8 cellular contexts compared by ENCODE assay signal in the genomic region with DNA sequence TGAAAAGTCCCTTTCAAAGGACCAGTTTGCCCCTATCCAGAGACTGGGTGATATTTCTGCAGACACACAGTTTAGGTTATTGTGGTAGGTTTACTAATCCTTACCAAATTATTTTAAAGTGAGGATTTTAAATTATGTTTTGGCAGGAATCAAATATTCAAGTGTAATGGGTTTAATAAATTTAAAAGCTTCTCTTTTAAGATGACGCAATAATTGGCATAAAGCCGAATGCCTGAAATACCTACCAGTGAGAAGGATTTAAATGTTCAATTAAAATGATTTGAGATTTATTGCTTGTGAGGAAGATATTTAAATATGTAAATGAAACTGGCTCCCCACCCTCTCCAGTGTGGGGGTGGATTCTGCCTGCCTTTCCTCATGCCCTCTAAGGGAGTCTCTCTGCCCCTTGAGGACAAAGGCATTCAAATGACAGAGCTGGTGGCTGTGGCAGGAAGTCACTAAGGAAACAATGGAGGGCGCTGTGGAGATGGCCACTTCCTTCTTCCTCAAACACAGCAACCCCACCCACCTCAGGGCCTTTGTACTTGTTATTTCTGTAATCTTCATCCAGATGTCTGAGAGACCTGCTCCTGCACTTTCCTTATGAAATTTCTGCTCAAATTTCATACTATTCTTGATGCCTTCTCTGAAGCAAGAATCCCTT.
DNase-seq lines count a peak whose midpoint lies in the region; ATAC-seq and TF ChIP-seq lines count a peak whose summit lies in the region.

No MANE protein-coding gene starts in this region.

- peak overlapping the region; percentile 10; the same call in 1 of the 2 replicates for H3K4me2 ChIP-seq in HCT116 (ENCODE audit: low read length)

- H3K4me1 ChIP-seq in HCT116 (ENCODE audit: control insufficient read depth in 1 of 2, insufficient read depth in 2 of 2, low read length in 2 of 2) (peaks cover 12 to 15% of the 10 kb centered on the region in 2 experiments), skeletal muscle tissue (ENCODE audit: control insufficient read depth in 3 of 3, insufficient read depth in 3 of 3, low read length in 3 of 3) (peaks cover 18 to 41% (median 33%) of the 10 kb centered on the region in 3 donors)

- no peaks in the 10 kb centered on the region for H3K79me2 ChIP-seq in HCT116 (ENCODE audit: insufficient read depth, low read length)

- H3K9ac ChIP-seq in HCT116 (ENCODE audit: low read length) (no peak overlapping the region), skeletal muscle tissue (ENCODE audit: low read depth in 1 of 3, low read length in 3 of 3) (no peak overlapping the region)

- H3K27me3 ChIP-seq in HCT116 (ENCODE audit: insufficient read depth, low read length) = no peaks in the 10 kb centered on the region
- H3K27me3 ChIP-seq in skeletal muscle tissue (ENCODE audit: control insufficient read depth in 3 of 3, insufficient read depth in 3 of 3, low read length in 3 of 3) = no peaks in the 10 kb centered on the region

- TF ChIP-seq POLR2A in HCT116 (IDR thresholded peaks at IDR 0.05; ENCODE audit: borderline replicate concordance, extremely low read depth, insufficient read depth, insufficient read length) = no peak

- RAD21 ChIA-PET in HCT116 (lab: Charles Lee; ENCODE audit: low non-redundant PET in 1 of 2, low total read pairs in 2 of 2, uncharacterized antibody in 2 of 2, unreplicated experiment in 2 of 2) = interaction anchor here in 1 of 2 experiments (0.6 kb wide), 1 partner anchor 124 kb away, joined by 4 read pairs; no protein-coding TSS in a partner anchor

- H3K27ac ChIP-seq in HCT116 (ENCODE audit: low read depth, low read length) = no peak overlapping the region
- peak overlapping the region; percentile 26 for H3K27ac ChIP-seq in skeletal muscle tissue (ENCODE audit: low read depth, low read length)

- H3K9me3 ChIP-seq in HCT116 (ENCODE audit: control insufficient read depth in 1 of 2, insufficient read depth in 1 of 2, low read depth in 1 of 2, low read length in 2 of 2) = no peaks in the 10 kb centered on the region
- H3K9me3 ChIP-seq in skeletal muscle tissue (ENCODE audit: control insufficient read depth in 3 of 3, low read length in 3 of 3) = no peaks in the 10 kb centered on the region

- no peak overlapping the region for H3K4me3 ChIP-seq in HCT116 (replicated peaks in 1 of 2; ENCODE audit: low read depth in 1 of 2, low read length in 2 of 2)
- peak overlapping the region in 1 of 3 donors; percentile 34 for H3K4me3 ChIP-seq in skeletal muscle tissue (ENCODE audit: low read length in 3 of 3)

- BruUV-seq in HCT116 (replicated peaks; lab: Mats Ljungman, UMichigan) = no TSS peak

- H3K36me3 ChIP-seq in HCT116 (ENCODE audit: control insufficient read depth in 1 of 2, insufficient read depth in 2 of 2, low read length in 2 of 2) (no peaks in the 10 kb centered on the region), skeletal muscle tissue (ENCODE audit: control insufficient read depth in 3 of 3, insufficient read depth in 3 of 3, low read length in 3 of 3) (no peaks in the 10 kb centered on the region)

- peak overlapping the region; percentile 0 for H2AFZ ChIP-seq in HCT116 (ENCODE audit: low read depth, low read length, poor library complexity, severe bottlenecking)

- intact Hi-C loops in HCT116 (cut with micrococcal nuclease) = no loop called here

- peak; percentile 47 to 56 (median 53); a peak in 5 of 6 replicates for TF ChIP-seq CTCF in HCT116 (IDR thresholded peaks at IDR 0.05 in 2 of 3, conservative IDR thresholded peaks at IDR 0.05 in 1 of 3; ENCODE audit: borderline replicate concordance in 1 of 3, insufficient read depth in 1 of 3, low read depth in 2 of 3, low read length in 2 of 3)

- no peaks in the 10 kb centered on the region for H4K20me1 ChIP-seq in HCT116 (ENCODE audit: insufficient read depth)

- no peaks in the 10 kb centered on the region for H3K9me2 ChIP-seq in HCT116 (ENCODE audit: insufficient read depth)

- POLR2A ChIA-PET in HCT116 (lab: Charles Lee) = no interaction called here

- DNase-seq in AML-193 (lab: John Stamatoyannopoulos, UW) (peak; percentile 64 to 80), HCT116 (ENCODE audit: low read depth, low spot score) (peak; percentile 47), T-helper 22 cell (ENCODE audit: low read depth) (peak; percentile 11), GM19238 (ENCODE audit: insufficient read length, low spot score) (no peak), NCI-H2107 treated with DMSO at 0.1 percent for 48 hours (lab: John Stamatoyannopoulos, UW; ENCODE audit: unreplicated experiment) (no peak)
- peak; percentile 20 for DNase-seq in effector CD4-positive, alpha-beta T cell

- CTCF ChIA-PET in HCT116 (lab: Charles Lee) = interaction anchor here (0.8 to 1.8 kb wide), 5 partner anchors 10 to 54 kb away, joined by 3 to 9 read pairs (median 3); no protein-coding TSS in a partner anchor

- peak; percentile 63 for TF ChIP-seq RAD21 in HCT116 (IDR thresholded peaks at IDR 0.05; ENCODE audit: low read depth)

- peak; percentile 96 for ATAC-seq in HCT116
- no peak for ATAC-seq in GM19467 (IDR thresholded peaks at IDR 0.05; ENCODE audit: unreplicated experiment)

TF ChIP-seq in HCT116, 20 proteins besides CTCF, POLR2A, EP300 and RAD21:
- TF ChIP-seq EZH2phosphoT487 (IDR thresholded peaks at IDR 0.05; ENCODE audit: borderline replicate concordance) = no peak
- TF ChIP-seq EGR1 (IDR thresholded peaks at IDR 0.05; ENCODE audit: low read depth) = peak; percentile 59
- TF ChIP-seq CBX3 (IDR thresholded peaks at IDR 0.05; ENCODE audit: low read depth) = peak; percentile 72; the same call in 1 of the 2 replicates
- peak; percentile 79 for TF ChIP-seq CEBPB (IDR thresholded peaks at IDR 0.05; ENCODE audit: low read depth)
- no peak for TF ChIP-seq SRF (IDR thresholded peaks at IDR 0.05; ENCODE audit: low read depth)
- TF ChIP-seq ELF1 (IDR thresholded peaks at IDR 0.05; ENCODE audit: borderline replicate concordance, low read depth) = peak; percentile 62

Comparison
In these comparisons a context has a peak if more than half of its experiments do, and no peak if none do; other contexts are left out.
1. DNase-seq: peak in AML-193 (2 of 2), HCT116 (single experiment), T-helper 22 cell (single experiment) and effector CD4-positive, alpha-beta T cell (single experiment); none in GM19238 (single experiment) and NCI-H2107 treated with DMSO at 0.1 percent for 48 hours (single experiment).